23 cellular contexts compared by ENCODE assay signal in the genomic region with DNA sequence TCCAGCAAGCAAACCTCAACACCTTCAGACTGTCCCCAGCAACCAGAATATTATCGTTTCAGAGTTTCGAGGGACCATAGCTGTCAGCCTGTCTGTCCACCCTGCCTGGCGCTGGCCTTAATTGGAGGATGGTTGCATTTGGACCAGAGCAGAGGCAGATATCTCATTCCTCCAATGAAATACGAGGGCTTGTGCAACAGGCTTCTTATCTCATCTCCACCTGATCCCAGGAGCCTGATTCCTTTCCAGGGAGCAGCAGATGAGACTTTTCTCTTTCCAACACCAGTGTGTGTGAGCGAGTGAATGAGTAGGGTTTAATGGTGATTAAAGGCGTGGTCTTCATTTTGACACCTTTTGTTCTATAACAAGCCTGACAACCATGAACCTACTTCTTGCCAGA.
DNase-seq lines count a peak whose midpoint lies in the region; ATAC-seq and TF ChIP-seq lines count a peak whose summit lies in the region.
"Had no signal": no experiment of that assay in that cellular context is flagged by ENCODE, and none has a peak within 500 bp of the region (broad histone marks: within the 10 kb centered on the region; RNA-seq: fewer than 3 reads in every experiment).

No MANE protein-coding gene starts in this region.

- peak overlapping the region; percentile 14 for H3K27ac Mint-ChIP-seq in T-helper 17 cell
- H3K27ac Mint-ChIP-seq: CD8-positive, alpha-beta T cell had no signal

- no peaks in the 10 kb centered on the region for H3K9me3 ChIP-seq in T-helper 17 cell (ENCODE audit: control insufficient read depth, low read length, poor library complexity, severe bottlenecking)
- no peaks in the 10 kb centered on the region for H3K9me3 ChIP-seq in psoas muscle
- H3K9me3 ChIP-seq: A549, Caco-2 had no signal

- in situ Hi-C loops in G401 (cut with HindIII; ENCODE audit: low sequenced_read_pairs): no loop called here

- H3K4me1 Mint-ChIP-seq in T-helper 17 cell: peaks cover 8% of the 10 kb centered on the region

- TF ChIP-seq CTCF in psoas muscle (IDR thresholded peaks at IDR 0.05): no peak

- H3K36me3 Mint-ChIP-seq in T-helper 17 cell (ENCODE audit: low read depth): no peaks in the 10 kb centered on the region
- H3K36me3 Mint-ChIP-seq: CD8-positive, alpha-beta T cell had no signal

- ATAC-seq in T-helper 17 cell (no peak), left lobe of liver (peak; percentile 65), psoas muscle (peak; percentile 22 to 78 (median 30))
- ATAC-seq: A549; CD8-positive, alpha-beta T cell had no signal

- H3K4me3 Mint-ChIP-seq in T-helper 17 cell: no peak overlapping the region
- H3K4me3 Mint-ChIP-seq: CD8-positive, alpha-beta T cell; H9 had no signal

- H3K27me3 ChIP-seq in psoas muscle (ENCODE audit: insufficient read depth in 3 of 3, low read length in 2 of 3): no peaks in the 10 kb centered on the region

- 51 to 76% (median 58%) methylated on average over 6 of the region's 6 CpGs for WGBS in psoas muscle, 3 donors

- no peaks in the 10 kb centered on the region for H3K27me3 Mint-ChIP-seq in T-helper 17 cell

- no peak overlapping the region for H3K4me3 ChIP-seq in psoas muscle
- H3K4me3 ChIP-seq: A549 had no signal

- no peaks in the 10 kb centered on the region for H3K36me3 ChIP-seq in psoas muscle (ENCODE audit: insufficient read depth in 1 of 2, low read depth in 1 of 2)

- H3K27ac ChIP-seq in psoas muscle: peak overlapping the region; percentile 50
- H3K27ac ChIP-seq: A549, C4-2B had no signal

- H3K4me1 ChIP-seq in psoas muscle: peaks cover 44% of the 10 kb centered on the region

- DNase-seq in G401 (ENCODE audit: low spot score): peak; percentile 40
- no peak for DNase-seq in T-helper 17 cell
- DNase-seq in left lobe of liver (ENCODE audit: low spot score): no peak
- no peak for DNase-seq in psoas muscle
- no peak for DNase-seq in NCI-H510A treated with DMSO at 0.1 percent for 48 hours (lab: John Stamatoyannopoulos, UW)
- DNase-seq in NCI-H2196 (lab: John Stamatoyannopoulos, UW; ENCODE audit: unreplicated experiment): no peak
- DNase-seq in GDM1 (lab: John Stamatoyannopoulos, UW): no peak
- DNase-seq: AML-193; Caco-2; CD8-positive, alpha-beta T cell; GF-D8; H9; IMR-90; KG1; MM.1S; NCI-H2029; NCI-H446 treated with DMSO at 0.1 percent for 48 hours; NCI-H526 treated with DMSO at 0.1 percent for 48 hours; RPMI8226; SHP77; SW 1271 had no signal

- intact Hi-C loops in psoas muscle (cut with DNase I): no loop called here
